12 cellular contexts compared by ENCODE assay signal in the genomic region with DNA sequence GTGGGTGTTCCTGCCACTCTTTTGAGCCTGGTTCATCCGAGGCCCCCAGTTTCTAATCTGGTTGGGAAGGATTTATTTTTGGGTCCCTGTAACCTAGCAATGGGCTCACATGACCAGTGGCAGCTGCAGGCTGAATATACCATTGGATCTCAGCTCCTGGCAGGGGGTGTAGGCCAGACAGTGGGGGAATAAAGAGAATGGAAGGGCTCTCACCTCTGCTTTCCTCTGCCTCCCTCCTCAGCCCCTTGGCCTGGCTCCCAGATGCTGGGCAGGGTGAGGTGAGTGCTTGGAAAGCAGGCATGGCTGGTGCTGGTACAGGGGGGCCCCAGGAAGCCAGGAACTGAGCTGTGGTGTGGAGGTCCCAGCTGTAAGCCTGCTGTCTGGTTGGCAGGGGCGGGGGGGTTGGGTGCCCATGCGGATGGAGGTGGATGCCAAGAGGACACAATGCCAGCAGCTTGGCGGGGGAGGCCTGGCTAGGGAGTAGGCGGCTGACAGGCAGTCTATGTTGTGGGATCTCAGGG. TPM values are rescaled to one million over a fixed set of nuclear protein-coding genes. Genes with fewer than 3 reads are reported as not detected.
A peak's percentile ranks its signal among the peaks of the same experiment; 100 is the strongest.
DNase-seq lines count a peak whose midpoint lies in the region; ATAC-seq lines count a peak whose summit lies in the region.
"Had no signal": no experiment of that assay in that cellular context is flagged by ENCODE, and none has a peak within 500 bp of the region (broad histone marks: within the 10 kb centered on the region; RNA-seq: fewer than 3 reads in every experiment).

No MANE protein-coding gene starts in this region.

- H3K27me3 ChIP-seq in skeletal muscle tissue (ENCODE audit: control insufficient read depth in 3 of 3, insufficient read depth in 3 of 3, low read length in 3 of 3), result no peaks in the 10 kb centered on the region

- H3K9me3 Mint-ChIP-seq in activated T-helper 17 cell treated with anti-CD3 and anti-CD28 coated beads, Interleukin-2, amount 50 U/mL, for 72 hours, result no peaks in the 10 kb centered on the region
- H3K9me3 Mint-ChIP-seq: CD8-positive, alpha-beta T cell had no signal

- peak overlapping the region; percentile 63 to 84 (median 81) for H3K9ac ChIP-seq in skeletal muscle tissue (ENCODE audit: low read depth in 1 of 3, low read length in 3 of 3)

- peaks cover 6% of the 10 kb centered on the region for H3K4me1 Mint-ChIP-seq in activated T-helper 17 cell treated with anti-CD3 and anti-CD28 coated beads, Interleukin-2, amount 50 U/mL, for 72 hours

- H3K27ac ChIP-seq in skeletal muscle tissue (ENCODE audit: low read depth, low read length), result peak overlapping the region; percentile 97

- no peak overlapping the region for H3K4me3 Mint-ChIP-seq in activated T-helper 17 cell treated with anti-CD3 and anti-CD28 coated beads, Interleukin-2, amount 50 U/mL, for 72 hours
- H3K4me3 Mint-ChIP-seq: CD8-positive, alpha-beta T cell had no signal

- no peaks in the 10 kb centered on the region for H3K36me3 Mint-ChIP-seq in activated T-helper 17 cell treated with anti-CD3 and anti-CD28 coated beads, Interleukin-2, amount 50 U/mL, for 72 hours (ENCODE audit: low read depth)
- H3K36me3 Mint-ChIP-seq: CD8-positive, alpha-beta T cell had no signal

- H3K27ac Mint-ChIP-seq in activated T-helper 17 cell treated with anti-CD3 and anti-CD28 coated beads, Interleukin-2, amount 50 U/mL, for 72 hours, result peak overlapping the region; percentile 59
- H3K27ac Mint-ChIP-seq: CD8-positive, alpha-beta T cell; progenitor cell of endocrine pancreas had no signal

- H3K4me1 ChIP-seq in skeletal muscle tissue (ENCODE audit: control insufficient read depth in 3 of 3, insufficient read depth in 3 of 3, low read length in 3 of 3), result peaks cover 61 to 81% (median 72%) of the 10 kb centered on the region in 3 donors

- peak; percentile 89 for DNase-seq in NCI-H1092 treated with DMSO at 0.1 percent for 48 hours (lab: John Stamatoyannopoulos, UW)
- DNase-seq in hepatic stellate cell (ENCODE audit: low spot score), result peak; percentile 50
- no peak for DNase-seq in GM03348 (ENCODE audit: low spot score)
- no peak for DNase-seq in SIG-M5 treated with dmso at 0.1 percent for 504 hours (lab: John Stamatoyannopoulos, UW; ENCODE audit: unreplicated experiment)
- DNase-seq in COLO829 (ENCODE audit: low spot score), result no peak
- DNase-seq: CD8-positive, alpha-beta T cell; left colon; NCI-H1436 had no signal

- no peaks in the 10 kb centered on the region for H3K27me3 Mint-ChIP-seq in activated T-helper 17 cell treated with anti-CD3 and anti-CD28 coated beads, Interleukin-2, amount 50 U/mL, for 72 hours

- H3K36me3 ChIP-seq in skeletal muscle tissue (ENCODE audit: control insufficient read depth in 3 of 3, insufficient read depth in 3 of 3, low read length in 3 of 3), result no peaks in the 10 kb centered on the region

- ATAC-seq in activated T-helper 17 cell treated with anti-CD3 and anti-CD28 coated beads, Interleukin-2, amount 50 U/mL, for 72 hours (replicated peaks), result no peak
- no peak for ATAC-seq in HG03159 (IDR thresholded peaks at IDR 0.05; ENCODE audit: unreplicated experiment)
- ATAC-seq: CD8-positive, alpha-beta T cell; left colon had no signal

- peak overlapping the region; percentile 41 to 70 (median 43) for H3K4me3 ChIP-seq in skeletal muscle tissue (ENCODE audit: low read length in 3 of 3)

- H3K9me3 ChIP-seq in skeletal muscle tissue (ENCODE audit: control insufficient read depth in 3 of 3, low read length in 3 of 3), result no peaks in the 10 kb centered on the region

RNA-seq across cellular contexts. Expression of a gene that starts 3.6 kb away (rescaled TPM):
- total RNA-seq in activated T-helper 17 cell treated with anti-CD3 and anti-CD28 coated beads, Interleukin-2, amount 50 U/mL, for 72 hours, result under 1 TPM in 1 of 2 donors, not detected in 1; 0.45 TPM
- 0.52 TPM for total RNA-seq in skeletal muscle tissue

RNA-seq across cellular contexts. Expression of a gene that starts 12.4 kb away (rescaled TPM):
- 10 to 100 TPM in 1 of 2 donors, 1 to 10 TPM in 1; 10.0 to 11.6 TPM for total RNA-seq in activated T-helper 17 cell treated with anti-CD3 and anti-CD28 coated beads, Interleukin-2, amount 50 U/mL, for 72 hours
- total RNA-seq in skeletal muscle tissue, result 8.4 TPM

RNA-seq across cellular contexts. Expression of a gene that starts 26.5 kb away (rescaled TPM):
- 1 to 10 TPM; 1.1 to 1.2 TPM for total RNA-seq in activated T-helper 17 cell treated with anti-CD3 and anti-CD28 coated beads, Interleukin-2, amount 50 U/mL, for 72 hours
- 8.4 TPM for total RNA-seq in skeletal muscle tissue

RNA-seq across cellular contexts. Expression of a gene that starts 42.1 kb away (rescaled TPM):
- 10 to 100 TPM in 1 of 2 donors, 1 to 10 TPM in 1; 7.6 to 19.2 TPM for total RNA-seq in activated T-helper 17 cell treated with anti-CD3 and anti-CD28 coated beads, Interleukin-2, amount 50 U/mL, for 72 hours
- total RNA-seq in skeletal muscle tissue, result 4.2 TPM

RNA-seq across cellular contexts. Expression of a gene that starts 52.3 kb away (rescaled TPM):
- 10 to 100 TPM; 14.5 to 15.3 TPM for total RNA-seq in activated T-helper 17 cell treated with anti-CD3 and anti-CD28 coated beads, Interleukin-2, amount 50 U/mL, for 72 hours
- total RNA-seq in skeletal muscle tissue, result 3.1 TPM

Comparison
In these comparisons a context has a peak if more than half of its experiments do, and no peak if none do; other contexts are left out.
1. DNase-seq: peak in NCI-H1092 treated with DMSO at 0.1 percent for 48 hours (single experiment) and hepatic stellate cell (single experiment); none in GM03348 (single experiment), SIG-M5 treated with dmso at 0.1 percent for 504 hours (single experiment) and COLO829 (single experiment).